ENCODE assay signal across 14 cellular contexts in genomic region chr16:86515420-86515779, GRCh38. TPM values are rescaled to one million over a fixed set of nuclear protein-coding genes. Genes with fewer than 3 reads are reported as not detected.
DNase-seq lines count a peak whose midpoint lies in the region; ATAC-seq and TF ChIP-seq lines count a peak whose summit lies in the region.
"Had no signal": no experiment of that assay in that cellular context is flagged by ENCODE, and none has a peak within 500 bp of the region (broad histone marks: within the 10 kb centered on the region; RNA-seq: fewer than 3 reads in every experiment).

No MANE protein-coding gene starts in this region.

- H2AFZ ChIP-seq in fibroblast of lung (ENCODE audit: low read length) = no peak overlapping the region

- peak overlapping the region; percentile 43 for H3K4me3 ChIP-seq in left ventricle myocardium inferior
- peak overlapping the region; percentile 95 to 99 (median 98) for H3K4me3 ChIP-seq in fibroblast of lung (replicated peaks in 1 of 4; ENCODE audit: control extremely low read depth in 1 of 4, insufficient read depth in 1 of 4, low read depth in 3 of 4, low read length in 4 of 4)
- H3K4me3 ChIP-seq in mucosa of stomach (ENCODE audit: low read length) = no peak overlapping the region

- H3K9me3 ChIP-seq in left ventricle myocardium inferior (replicated peaks) (no peaks in the 10 kb centered on the region), fibroblast of lung (ENCODE audit: control insufficient read depth, insufficient read depth, low read depth, low read length) (no peaks in the 10 kb centered on the region), mucosa of stomach (ENCODE audit: control insufficient read depth, low read length) (no peaks in the 10 kb centered on the region)

- H3K79me2 ChIP-seq in fibroblast of lung (ENCODE audit: control insufficient read depth, insufficient read depth, low read length) = peaks cover 85% of the 10 kb centered on the region

- ATAC-seq in Right ventricle myocardium inferior = no peak
- ATAC-seq in HG03039 (IDR thresholded peaks at IDR 0.05; ENCODE audit: unreplicated experiment) = no peak
- ATAC-seq in GM18909 (IDR thresholded peaks at IDR 0.05; ENCODE audit: poor library complexity, unreplicated experiment) = no peak
- no peak for ATAC-seq in GM21825 (IDR thresholded peaks at IDR 0.05; ENCODE audit: unreplicated experiment)
- ATAC-seq: stimulated activated naive CD8-positive, alpha-beta T cell treated with anti-CD3 and anti-CD28 coated beads, Interleukin-15, amount 100 ng/mL, for 72 hours had no signal

- DNase-seq in left ventricle myocardium inferior (no peak), Right ventricle myocardium inferior (ENCODE audit: missing footprints) (no peak), fibroblast of lung (ENCODE audit: low read depth in 2 of 2) (peak in 1 of 2 donors; percentile 54), GDM1 (lab: John Stamatoyannopoulos, UW) (no peak)
- DNase-seq: GOT3; NCI-H187; NCI-H82; stimulated activated naive CD8-positive, alpha-beta T cell treated with anti-CD3 and anti-CD28 coated beads, Interleukin-15, amount 100 ng/mL, for 72 hours had no signal

- TF ChIP-seq CTCF in left ventricle myocardium inferior (IDR thresholded peaks at IDR 0.05; ENCODE audit: borderline replicate concordance) (no peak), fibroblast of lung (conservative IDR thresholded peaks at IDR 0.05 in 1 of 2, IDR thresholded peaks at IDR 0.05 in 1 of 2; ENCODE audit: low read depth in 1 of 2, low read length in 2 of 2) (no peak)

- no peak overlapping the region for H3K27ac ChIP-seq in left ventricle myocardium inferior (replicated peaks)
- peak overlapping the region; percentile 97 for H3K27ac ChIP-seq in fibroblast of lung (ENCODE audit: insufficient read depth, low read length)

- intact Hi-C loops in left ventricle myocardium inferior (cut with micrococcal nuclease) = loop anchor here (5.0 to 10.0 kb wide), 2 partner anchors 171 to 443 kb away; no protein-coding TSS in a partner anchor
- intact Hi-C loops in Right ventricle myocardium inferior (cut with DNase I) = loop anchor here (5.0 kb wide), 1 partner anchor 693 kb away; no protein-coding TSS in a partner anchor

- H3K9ac ChIP-seq in fibroblast of lung (ENCODE audit: insufficient read depth, low read length) = peak overlapping the region; percentile 87
- peak overlapping the region; percentile 54 for H3K9ac ChIP-seq in mucosa of stomach (ENCODE audit: low read length)

- H3K36me3 ChIP-seq in left ventricle myocardium inferior (no peaks in the 10 kb centered on the region), fibroblast of lung (ENCODE audit: control insufficient read depth, insufficient read depth, low read length) (peaks cover 43% of the 10 kb centered on the region), mucosa of stomach (ENCODE audit: control insufficient read depth, insufficient read depth, low read length) (no peaks in the 10 kb centered on the region)

- H4K20me1 ChIP-seq in fibroblast of lung (ENCODE audit: control insufficient read depth, extremely low read depth, insufficient read depth, low read length) = peaks cover 5% of the 10 kb centered on the region

- peak overlapping the region; percentile 96 for H3K4me2 ChIP-seq in fibroblast of lung (ENCODE audit: extremely low read depth, insufficient read depth, low read length)

- peaks cover 36% of the 10 kb centered on the region for H3K4me1 ChIP-seq in left ventricle myocardium inferior
- H3K4me1 ChIP-seq in fibroblast of lung (ENCODE audit: control insufficient read depth, extremely low read depth, insufficient read depth, low read length) = peaks cover 20% of the 10 kb centered on the region
- peaks cover 5% of the 10 kb centered on the region for H3K4me1 ChIP-seq in mucosa of stomach (ENCODE audit: control insufficient read depth, insufficient read depth, low read length)

- H3K27me3 ChIP-seq in left ventricle myocardium inferior (ENCODE audit: low read depth) = peaks cover 100% of the 10 kb centered on the region
- H3K27me3 ChIP-seq in fibroblast of lung (ENCODE audit: control insufficient read depth, insufficient read depth, low read length) = no peaks in the 10 kb centered on the region
- peaks cover 75% of the 10 kb centered on the region for H3K27me3 ChIP-seq in mucosa of stomach (ENCODE audit: control insufficient read depth, insufficient read depth, low read length)

RNA-seq across cellular contexts. Expression of gene FOXF1, which starts 5.1 kb away (rescaled TPM):
- total RNA-seq in left ventricle myocardium inferior (0.33 TPM), Right ventricle myocardium inferior (0.05 TPM), fibroblast of lung (15.9 and 31.5 TPM in 2 replicates)
- 14.0 and 38.5 TPM in 2 replicates for polyA plus RNA-seq in fibroblast of lung
- polyA plus RNA-seq in fibroblast of lung (2012) = 19.3 and 43.8 TPM in 2 replicates
- polyA minus RNA-seq in fibroblast of lung (ENCODE audit: low replicate concordance) = 16.2 and 35.9 TPM in 2 replicates
- total RNA-seq: activated T-helper 1 cell treated with anti-CD3 and anti-CD28 coated beads, Interleukin-12 subunit alpha, Interleukin-12 subunit beta, Interleukin-2, Interleukin-4 antibody, amounts not matched to agents 30 ng/mL and 10 ng/mL and 1 ng/mL, durations not matched to agents 14 hours and 24 hours and 36 hours; CD8-positive, alpha-beta memory T cell had no signal
- polyA plus RNA-seq: CD8-positive, alpha-beta memory T cell had no signal

RNA-seq across cellular contexts. Expression of gene MTHFSD, which starts 39.6 kb away (rescaled TPM):
- total RNA-seq in left ventricle myocardium inferior (10.2 TPM), Right ventricle myocardium inferior (10.0 TPM), fibroblast of lung (13.6 and 19.3 TPM in 2 replicates)
- 11.4 and 13.1 TPM in 2 replicates for polyA plus RNA-seq in fibroblast of lung
- polyA plus RNA-seq in fibroblast of lung (2012) = 9.3 and 9.7 TPM in 2 replicates
- polyA minus RNA-seq in fibroblast of lung (ENCODE audit: low replicate concordance) = 5.9 and 16.3 TPM in 2 replicates

RNA-seq across cellular contexts. Expression of gene FOXC2, which starts 51.2 kb away (rescaled TPM):
- 1.5 TPM for total RNA-seq in left ventricle myocardium inferior
- 1.4 TPM for total RNA-seq in Right ventricle myocardium inferior
- 0.26 and 0.50 TPM in 2 replicates for total RNA-seq in fibroblast of lung
- 1.1 and 1.5 TPM in 2 replicates for polyA plus RNA-seq in fibroblast of lung
- polyA plus RNA-seq in fibroblast of lung (2012) = 4.5 and 7.2 TPM in 2 replicates
- 1.6 and 1.9 TPM in 2 replicates for polyA minus RNA-seq in fibroblast of lung (ENCODE audit: low replicate concordance)
- total RNA-seq: activated T-helper 1 cell treated with anti-CD3 and anti-CD28 coated beads, Interleukin-12 subunit alpha, Interleukin-12 subunit beta, Interleukin-2, Interleukin-4 antibody, amounts not matched to agents 30 ng/mL and 10 ng/mL and 1 ng/mL, durations not matched to agents 14 hours and 24 hours and 36 hours; CD8-positive, alpha-beta memory T cell had no signal
- polyA plus RNA-seq: CD8-positive, alpha-beta memory T cell had no signal

Comparison
In these comparisons a context has a peak if more than half of its experiments do, and no peak if none do; other contexts are left out.
1. RNA of gene FOXF1, which starts 5.1 kb away (total RNA-seq): 15.9 to 31.5 TPM in fibroblast of lung; 0.33 TPM in left ventricle myocardium inferior (single experiment) and 0.05 TPM in Right ventricle myocardium inferior (single experiment); every median in the first group is over 10 times any median in the second.